ENCODE assay signal across 8 cellular contexts in genomic region chr17:82098939-82099765, GRCh38. TPM values are rescaled to one million over a fixed set of nuclear protein-coding genes. Genes with fewer than 3 reads are reported as not detected.
DNase-seq lines count a peak whose midpoint lies in the region; ATAC-seq, FAIRE-seq and TF ChIP-seq lines count a peak whose summit lies in the region.

No MANE protein-coding gene starts in this region.

- peak; percentile 35 for DNase-seq in SIG-M5 treated with dmso at 0.1 percent for 504 hours (lab: John Stamatoyannopoulos, UW; ENCODE audit: unreplicated experiment)
- no peak for DNase-seq in SIG-M5 (lab: John Stamatoyannopoulos, UW)
- peak; percentile 43 for DNase-seq in RPMI8226
- DNase-seq in effector memory CD8-positive, alpha-beta T cell: no peak
- DNase-seq in naive thymus-derived CD8-positive, alpha-beta T cell: peak in 3 of 10 donors; percentile 27 to 58 (median 36)
- no peak for DNase-seq in GM13976 (ENCODE audit: low spot score)
- DNase-seq in frontal cortex (ENCODE audit: low spot score in 2 of 2): no peak

- H3K9me3 Mint-ChIP-seq in effector memory CD8-positive, alpha-beta T cell: no peaks in the 10 kb centered on the region
- H3K9me3 Mint-ChIP-seq in naive thymus-derived CD8-positive, alpha-beta T cell: no peaks in the 10 kb centered on the region

- H3K27ac Mint-ChIP-seq in effector memory CD8-positive, alpha-beta T cell: peak overlapping the region; percentile 76 to 81
- H3K27ac Mint-ChIP-seq in naive thymus-derived CD8-positive, alpha-beta T cell: peak overlapping the region in 9 of 10 donors; percentile 48 to 93 (median 87)

- in situ Hi-C loops in GM13976 (cut with MboI; ENCODE audit: low sequenced_read_pairs, unreplicated experiment): no loop called here

- H3K36me3 Mint-ChIP-seq in effector memory CD8-positive, alpha-beta T cell (ENCODE audit: insufficient read depth): peaks cover 24% of the 10 kb centered on the region
- peaks cover 0 to 7% (median 2%) of the 10 kb centered on the region in 3 donors for H3K36me3 Mint-ChIP-seq in naive thymus-derived CD8-positive, alpha-beta T cell

- POLR2A ChIA-PET in naive thymus-derived CD8-positive, alpha-beta T cell (lab: Charles Lee): interaction anchor here (0.6 to 7.5 kb wide), 18 partner anchors 8 to 388 kb away, joined by 3 to 73 read pairs (median 4); partner anchors contain the start of genes CENPX, CSNK1D, DCXR and DUS1L

- H3K27me3 Mint-ChIP-seq in effector memory CD8-positive, alpha-beta T cell: no peaks in the 10 kb centered on the region
- H3K27me3 Mint-ChIP-seq in naive thymus-derived CD8-positive, alpha-beta T cell: no peaks in the 10 kb centered on the region

- TF ChIP-seq CTCF in GM13976 (IDR thresholded peaks at IDR 0.05; ENCODE audit: borderline replicate concordance, control extremely low read depth, extremely low read depth, insufficient read depth, missing control alignments): no peak

- H3K4me1 Mint-ChIP-seq in effector memory CD8-positive, alpha-beta T cell (ENCODE audit: low read depth in 2 of 2): peaks cover 0 to 11% of the 10 kb centered on the region in 2 donors
- peaks cover 2 to 29% (median 12%) of the 10 kb centered on the region in 4 donors for H3K4me1 Mint-ChIP-seq in naive thymus-derived CD8-positive, alpha-beta T cell

- FAIRE-seq in frontal cortex (lab: Jason Lieb, UNC): no peak

- H3K4me3 Mint-ChIP-seq in effector memory CD8-positive, alpha-beta T cell: peak overlapping the region; percentile 81 to 82
- H3K4me3 Mint-ChIP-seq in naive thymus-derived CD8-positive, alpha-beta T cell: peak overlapping the region; percentile 71 to 86 (median 80)

- ATAC-seq in HG02852 (IDR thresholded peaks at IDR 0.05; ENCODE audit: unreplicated experiment): peak; percentile 8
- no peak for ATAC-seq in effector memory CD8-positive, alpha-beta T cell (replicated peaks)
- ATAC-seq in naive thymus-derived CD8-positive, alpha-beta T cell: peak; percentile 1 to 15

RNA-seq across cellular contexts. Expression of gene FASN, which starts 1.1 kb away (rescaled TPM):
- total RNA-seq in naive thymus-derived CD8-positive, alpha-beta T cell: 10 to 100 TPM; 28.3 to 32.3 TPM
- 1 to 10 TPM in 1 of 3 donors, under 1 TPM in 2; 0.33 to 2.4 (median 0.80) TPM for polyA plus RNA-seq in naive thymus-derived CD8-positive, alpha-beta T cell
- total RNA-seq in frontal cortex: 92.1 TPM

RNA-seq across cellular contexts. Expression of gene DUS1L, which starts 33.5 kb away (rescaled TPM):
- 100 to 1,000 TPM; 142 to 151 TPM for total RNA-seq in naive thymus-derived CD8-positive, alpha-beta T cell
- polyA plus RNA-seq in naive thymus-derived CD8-positive, alpha-beta T cell: 100 to 1,000 TPM in 1 of 3 donors, 10 to 100 TPM in 2; 68.6 to 167 (median 92.1) TPM
- 18.8 TPM for total RNA-seq in frontal cortex

RNA-seq across cellular contexts. Expression of gene GPS1, which starts 47.5 kb away (rescaled TPM):
- 10 to 100 TPM; 88.2 to 91.4 TPM for total RNA-seq in naive thymus-derived CD8-positive, alpha-beta T cell
- 100 to 1,000 TPM; 122 to 140 (median 126) TPM for polyA plus RNA-seq in naive thymus-derived CD8-positive, alpha-beta T cell
- total RNA-seq in frontal cortex: 73.8 TPM

RNA-seq across cellular contexts. Expression of gene RFNG, which starts 47.5 kb away (rescaled TPM):
- total RNA-seq in naive thymus-derived CD8-positive, alpha-beta T cell: 10 to 100 TPM; 38.5 to 42.1 TPM
- 1 to 10 TPM; 2.2 to 8.5 (median 4.8) TPM for polyA plus RNA-seq in naive thymus-derived CD8-positive, alpha-beta T cell
- 21.2 TPM for total RNA-seq in frontal cortex

Comparison
In these comparisons a context has a peak if more than half of its experiments do, and no peak if none do; other contexts are left out.
1. DNase-seq: peak in SIG-M5 treated with dmso at 0.1 percent for 504 hours (single experiment) and RPMI8226 (single experiment); none in SIG-M5 (single experiment), effector memory CD8-positive, alpha-beta T cell (0 of 3), GM13976 (single experiment) and frontal cortex (0 of 2).